Comparison of ENCODE assay signal across 1 cellular context in genomic region chr17:48997103-48997826, GRCh38.
TF ChIP-seq lines count a peak whose summit lies in the region.

Gene IGF2BP1 (plus strand): TSS chr17:48997385. CDS start chr17:48997746, 361 bp downstream.

TF ChIP-seq in HepG2, 621 proteins besides CTCF, POLR2A, EP300 and RAD21 (continued from another document and continues in another):
- TF ChIP-seq ZNF407 (CRISPR knock-in tag; IDR thresholded peaks at IDR 0.05; ENCODE audit: not compliant biosample characterization) (peak; percentile 18), ZNF160 (CRISPR knock-in tag; IDR thresholded peaks at IDR 0.05) (peak; percentile 45; the same call in 1 of the 2 replicates), ZNF546 (CRISPR knock-in tag; conservative IDR thresholded peaks at IDR 0.05) (no peak), PHF21A (CRISPR knock-in tag; IDR thresholded peaks at IDR 0.05) (no peak; the same call in 1 of the 2 replicates), ZXDC (CRISPR knock-in tag; IDR thresholded peaks at IDR 0.05) (peak; percentile 55; the same call in 1 of the 2 replicates), ZFP91 (CRISPR knock-in tag; IDR thresholded peaks at IDR 0.05; ENCODE audit: borderline replicate concordance) (no peak; the same call in 1 of the 2 replicates), E2F1 (CRISPR knock-in tag; IDR thresholded peaks at IDR 0.05) (peak; percentile 74; the same call in 1 of the 2 replicates), AHDC1 (CRISPR knock-in tag; IDR thresholded peaks at IDR 0.05; ENCODE audit: borderline replicate concordance) (0 out of 2 replicates have a peak, but pooled peaks have one; percentile 17), ZNF775 (CRISPR knock-in tag; IDR thresholded peaks at IDR 0.05; ENCODE audit: borderline replicate concordance) (no peak), HNF1B (CRISPR knock-in tag; IDR thresholded peaks at IDR 0.05) (peak; percentile 38; the same call in 1 of the 2 replicates), ZEB1 (IDR thresholded peaks at IDR 0.05; ENCODE audit: insufficient replicate concordance, low read depth) (no peak), PRMT3 (CRISPR knock-in tag; IDR thresholded peaks at IDR 0.05; ENCODE audit: borderline replicate concordance, low read depth) (peak; percentile 35; the same call in 1 of the 2 replicates), RBFOX2 (IDR thresholded peaks at IDR 0.05; ENCODE audit: low read depth, low read length) (peak; percentile 93), MTA3 (CRISPR knock-in tag; IDR thresholded peaks at IDR 0.05) (no peak), ZMAT3 (CRISPR knock-in tag; conservative IDR thresholded peaks at IDR 0.05) (peak; percentile 59; the same call in 1 of the 2 replicates), ZBTB26 (CRISPR knock-in tag; IDR thresholded peaks at IDR 0.05; ENCODE audit: borderline replicate concordance) (peak; percentile 72; the same call in 1 of the 2 replicates), ZMYM4 (CRISPR knock-in tag; IDR thresholded peaks at IDR 0.05) (peak; percentile 23; the same call in 1 of the 2 replicates), THYN1 (CRISPR knock-in tag; IDR thresholded peaks at IDR 0.05; ENCODE audit: borderline replicate concordance, low read depth) (no peak), IRX3 (CRISPR knock-in tag; IDR thresholded peaks at IDR 0.05; ENCODE audit: borderline replicate concordance, low read depth) (no peak; the same call in 1 of the 2 replicates), DRAP1 (CRISPR knock-in tag; IDR thresholded peaks at IDR 0.05) (peak; percentile 9; the same call in 1 of the 2 replicates), ZNF431 (CRISPR knock-in tag; IDR thresholded peaks at IDR 0.05; ENCODE audit: borderline replicate concordance, low read depth) (no peak), ZSCAN21 (CRISPR knock-in tag; IDR thresholded peaks at IDR 0.05; ENCODE audit: borderline replicate concordance) (0 out of 2 replicates have a peak, but pooled peaks have one; percentile 66), NPAS2 (CRISPR knock-in tag; IDR thresholded peaks at IDR 0.05; ENCODE audit: borderline replicate concordance) (no peak), MED13 (CRISPR knock-in tag; IDR thresholded peaks at IDR 0.05) (peak; percentile 20; the same call in 1 of the 2 replicates), ZNF335 (CRISPR knock-in tag; IDR thresholded peaks at IDR 0.05) (0 out of 2 replicates have a peak, but pooled peaks have one; percentile 25), KLF12 (CRISPR knock-in tag; IDR thresholded peaks at IDR 0.05; ENCODE audit: borderline replicate concordance) (peak; percentile 89), ZNF414 (CRISPR knock-in tag; IDR thresholded peaks at IDR 0.05) (0 out of 2 replicates have a peak, but pooled peaks have one; percentile 71), PHF5A (CRISPR knock-in tag; IDR thresholded peaks at IDR 0.05; ENCODE audit: low read depth, unreplicated experiment) (no peak)
